17 cellular contexts compared by ENCODE assay signal in genomic region chr13:51777921-51778320, GRCh38. TPM values are rescaled to one million over a fixed set of nuclear protein-coding genes. Genes with fewer than 3 reads are reported as not detected.
A peak's percentile ranks its signal among the peaks of the same experiment; 100 is the strongest.
DNase-seq lines count a peak whose midpoint lies in the region; ATAC-seq and TF ChIP-seq lines count a peak whose summit lies in the region.
"Had no signal": no experiment of that assay in that cellular context is flagged by ENCODE, and none has a peak within 500 bp of the region (broad histone marks: within the 10 kb centered on the region; RNA-seq: fewer than 3 reads in every experiment).

No MANE protein-coding gene starts in this region.

- no peak overlapping the region for H2BK12ac ChIP-seq in mesenchymal stem cell (ENCODE audit: low read length in 2 of 2)
- H2BK12ac ChIP-seq in neuronal stem cell (ENCODE audit: low read length), result no peak overlapping the region

- peaks cover 11% of the 10 kb centered on the region for H3K4me1 Mint-ChIP-seq in MCF 10A (ENCODE audit: insufficient read depth, unreplicated experiment)
- peaks cover 41% of the 10 kb centered on the region for H3K4me1 Mint-ChIP-seq in brain

- H3K4me3 ChIP-seq in breast epithelium, result no peak overlapping the region
- no peak overlapping the region for H3K4me3 ChIP-seq in mesenchymal stem cell (ENCODE audit: insufficient read depth in 1 of 2, low read depth in 1 of 2, low read length in 2 of 2)
- H3K4me3 ChIP-seq in neuronal stem cell (ENCODE audit: low read length in 2 of 2), result no peak overlapping the region
- H3K4me3 ChIP-seq in stomach, result no peak overlapping the region
- H3K4me3 ChIP-seq: A549, GM23338 had no signal

- H2BK120ac ChIP-seq in mesenchymal stem cell (ENCODE audit: low read depth, low read length) (no peak overlapping the region), neuronal stem cell (ENCODE audit: low read depth, low read length) (no peak overlapping the region)

- TF ChIP-seq EP300 in stomach (IDR thresholded peaks at IDR 0.05), result no peak

- H3K9me3 ChIP-seq in breast epithelium, result no peaks in the 10 kb centered on the region
- H3K9me3 ChIP-seq in mesenchymal stem cell (ENCODE audit: control insufficient read depth, low read length), result no peaks in the 10 kb centered on the region
- no peaks in the 10 kb centered on the region for H3K9me3 ChIP-seq in neuronal stem cell (replicated peaks in 1 of 2; ENCODE audit: control insufficient read depth in 2 of 2, insufficient read depth in 1 of 2, low read depth in 1 of 2, low read length in 2 of 2)
- no peaks in the 10 kb centered on the region for H3K9me3 ChIP-seq in stomach
- H3K9me3 ChIP-seq: A549, Caco-2 had no signal

- peaks cover 8% of the 10 kb centered on the region for H3K36me3 Mint-ChIP-seq in MCF 10A (ENCODE audit: insufficient read depth, unreplicated experiment)
- no peaks in the 10 kb centered on the region for H3K36me3 Mint-ChIP-seq in brain

- POLR2A ChIA-PET in MCF 10A (lab: Yijun Ruan, JAX), result interaction anchor here (0.8 kb wide), 1 partner anchor 20 kb away, joined by 4 read pairs; no protein-coding TSS in a partner anchor

- no peak overlapping the region for H3K4ac ChIP-seq in mesenchymal stem cell (ENCODE audit: low read depth in 1 of 2, low read length in 2 of 2)
- H3K4ac ChIP-seq in neuronal stem cell (ENCODE audit: low read length), result no peak overlapping the region

- H3K9ac ChIP-seq in mesenchymal stem cell (ENCODE audit: low read length) (no peak overlapping the region), neuronal stem cell (ENCODE audit: low read depth, low read length, poor library complexity) (no peak overlapping the region)

- TF ChIP-seq CTCF in breast epithelium (IDR thresholded peaks at IDR 0.05) (no peak), MCF 10A (IDR thresholded peaks at IDR 0.05; ENCODE audit: unreplicated experiment) (no peak), brain (conservative IDR thresholded peaks at IDR 0.05) (no peak), stomach (IDR thresholded peaks at IDR 0.05) (no peak)

- H3K36me3 ChIP-seq in breast epithelium, result no peaks in the 10 kb centered on the region
- no peaks in the 10 kb centered on the region for H3K36me3 ChIP-seq in mesenchymal stem cell (ENCODE audit: control insufficient read depth in 1 of 2, insufficient read depth in 2 of 2, low read depth in 1 of 2, low read length in 2 of 2)
- no peaks in the 10 kb centered on the region for H3K36me3 ChIP-seq in neuronal stem cell (replicated peaks in 1 of 2; ENCODE audit: control insufficient read depth in 2 of 2, insufficient read depth in 2 of 2, low read length in 2 of 2)
- H3K36me3 ChIP-seq in stomach, result peaks cover 0 to 7% (median 3%) of the 10 kb centered on the region in 4 donors

- H3K4me3 Mint-ChIP-seq in MCF 10A (ENCODE audit: unreplicated experiment), result no peak overlapping the region
- no peak overlapping the region for H3K4me3 Mint-ChIP-seq in brain
- H3K4me3 Mint-ChIP-seq: CD4-positive, alpha-beta T cell; GM23338; HFFc6 had no signal

- no peaks in the 10 kb centered on the region for H3K4me1 ChIP-seq in breast epithelium
- H3K4me1 ChIP-seq in mesenchymal stem cell (ENCODE audit: control insufficient read depth, insufficient read depth, low read depth, low read length), result no peaks in the 10 kb centered on the region
- peaks cover 0 to 8% of the 10 kb centered on the region in 2 donors for H3K4me1 ChIP-seq in neuronal stem cell (ENCODE audit: control insufficient read depth in 2 of 2, insufficient read depth in 1 of 2, low read depth in 1 of 2, low read length in 2 of 2)
- peaks cover 0 to 21% (median under 1%) of the 10 kb centered on the region in 4 donors for H3K4me1 ChIP-seq in stomach
- H3K4me1 ChIP-seq: A549 had no signal

- H3K4me2 ChIP-seq in mesenchymal stem cell (ENCODE audit: low read length, poor library complexity, severe bottlenecking) (no peak overlapping the region), neuronal stem cell (ENCODE audit: insufficient read depth, low read length, poor library complexity, severe bottlenecking) (no peak overlapping the region)
- H3K4me2 ChIP-seq: A549, GM23338 had no signal

- no peak overlapping the region for H3K23ac ChIP-seq in mesenchymal stem cell (ENCODE audit: low read length in 2 of 2)
- H3K23ac ChIP-seq in neuronal stem cell (ENCODE audit: low read depth, low read length, poor library complexity), result no peak overlapping the region

- H2BK15ac ChIP-seq in mesenchymal stem cell (ENCODE audit: low read depth, poor library complexity, severe bottlenecking), result peak overlapping the region; percentile 40
- no peak overlapping the region for H2BK15ac ChIP-seq in neuronal stem cell (ENCODE audit: low read length)

- H3K18ac ChIP-seq in mesenchymal stem cell (ENCODE audit: low read depth in 1 of 2, low read length in 2 of 2), result peak overlapping the region in 1 of 2 experiments; percentile 12
- no peak overlapping the region for H3K18ac ChIP-seq in neuronal stem cell (ENCODE audit: low read length)

- H4K8ac ChIP-seq in mesenchymal stem cell (ENCODE audit: low read length) (no peak overlapping the region), neuronal stem cell (ENCODE audit: low read depth, low read length) (no peak overlapping the region)

- H3K27me3 Mint-ChIP-seq in MCF 10A (ENCODE audit: insufficient read depth, unreplicated experiment) (no peaks in the 10 kb centered on the region), brain (peaks cover 9% of the 10 kb centered on the region)
- H3K27me3 Mint-ChIP-seq: CD4-positive, alpha-beta T cell had no signal

- H3K27ac ChIP-seq in breast epithelium (peak overlapping the region; percentile 17 to 76), mesenchymal stem cell (ENCODE audit: low read length, poor library complexity, severe bottlenecking) (no peak overlapping the region), neuronal stem cell (replicated peaks; ENCODE audit: low read length) (no peak overlapping the region), stomach (no peak overlapping the region)
- H3K27ac ChIP-seq: 22Rv1, A549, C4-2B had no signal

- H2AFZ ChIP-seq in mesenchymal stem cell (ENCODE audit: low read depth, low read length) (no peak overlapping the region), neuronal stem cell (ENCODE audit: low read length) (peak overlapping the region; percentile 9)
- H2AFZ ChIP-seq: GM23338 had no signal

- intact Hi-C loops in breast epithelium (cut with DNase I; ENCODE audit: low total_unique reads) (no loop called here), MCF 10A (cut with micrococcal nuclease) (no loop called here), stomach (cut with DNase I; ENCODE audit: low total_unique reads) (no loop called here)

- no peak overlapping the region for H3K14ac ChIP-seq in mesenchymal stem cell (ENCODE audit: low read length in 2 of 2)
- H3K14ac ChIP-seq in neuronal stem cell (ENCODE audit: low read length), result no peak overlapping the region

- H3K27me3 ChIP-seq in breast epithelium, result no peaks in the 10 kb centered on the region
- peaks cover 4 to 21% of the 10 kb centered on the region in 2 experiments for H3K27me3 ChIP-seq in mesenchymal stem cell (ENCODE audit: control insufficient read depth in 1 of 2, insufficient read depth in 1 of 2, low read length in 2 of 2)
- H3K27me3 ChIP-seq in neuronal stem cell (ENCODE audit: control insufficient read depth in 3 of 3, insufficient read depth in 3 of 3, low read depth in 1 of 3, low read length in 3 of 3), result no peaks in the 10 kb centered on the region
- H3K27me3 ChIP-seq in stomach, result no peaks in the 10 kb centered on the region

- no peak overlapping the region for H3K27ac Mint-ChIP-seq in MCF 10A (ENCODE audit: low read depth, unreplicated experiment)
- H3K27ac Mint-ChIP-seq in brain, result peak overlapping the region in 3 of 5 experiments; percentile 17 to 71 (median 45)
- H3K27ac Mint-ChIP-seq: CD4-positive, alpha-beta T cell; GM23338; HFFc6 had no signal

- H3K79me1 ChIP-seq in mesenchymal stem cell (replicated peaks; ENCODE audit: low read length, poor library complexity, severe bottlenecking) (no peaks in the 10 kb centered on the region), neuronal stem cell (ENCODE audit: low read depth, low read length) (no peaks in the 10 kb centered on the region)

- H3K9me3 Mint-ChIP-seq in MCF 10A (ENCODE audit: unreplicated experiment) (no peaks in the 10 kb centered on the region), brain (no peaks in the 10 kb centered on the region)
- H3K9me3 Mint-ChIP-seq: CD4-positive, alpha-beta T cell; HFFc6 had no signal

- no peak overlapping the region for H4K91ac ChIP-seq in mesenchymal stem cell (ENCODE audit: low read length)
- no peak overlapping the region for H4K91ac ChIP-seq in neuronal stem cell (ENCODE audit: low read depth, low read length, poor library complexity)

- no TSS peak for BruUV-seq in MCF 10A (replicated peaks; lab: Mats Ljungman, UMichigan)

- no peak overlapping the region for H2BK5ac ChIP-seq in mesenchymal stem cell (ENCODE audit: low read depth, low read length, poor library complexity, severe bottlenecking)
- H2BK5ac ChIP-seq in neuronal stem cell (ENCODE audit: low read length), result no peak overlapping the region

- 94% methylated on average over 9 of the region's 9 CpGs for WGBS in mesenchymal stem cell
- WGBS in neuronal stem cell (ENCODE audit: extremely low coverage in 2 of 2, insufficient read length in 2 of 2, insufficient replicate concordance in 1 of 2), 2 donors, result no CpG with 5 or more reads among the region's 9 CpGs
- 83 to 91% (median 86%) methylated on average over 9 of the region's 9 CpGs for WGBS in stomach, 5 donors

- no peak for DNase-seq in breast epithelium (ENCODE audit: low spot score in 2 of 2)
- no peak for DNase-seq in MCF 10A (ENCODE audit: unreplicated experiment)
- DNase-seq in mesenchymal stem cell, result no peak
- DNase-seq in neuronal stem cell (ENCODE audit: low spot score), result no peak
- no peak for DNase-seq in stomach
- no peak for DNase-seq in NCI-H2227 (lab: John Stamatoyannopoulos, UW; ENCODE audit: unreplicated experiment)
- DNase-seq: AML-193; Caco-2; CD4-positive, alpha-beta T cell; HCEC 1CT; HFFc6 had no signal

- CTCF ChIA-PET in MCF 10A (lab: Yijun Ruan, JAX), result no interaction called here

- no peak for TF ChIP-seq POLR2A in breast epithelium (IDR thresholded peaks at IDR 0.05)
- TF ChIP-seq POLR2A in stomach (IDR thresholded peaks at IDR 0.05), result no peak

- H2AK5ac ChIP-seq in mesenchymal stem cell (ENCODE audit: low read length, severe bottlenecking) (no peak overlapping the region), neuronal stem cell (ENCODE audit: low read depth, low read length) (no peak overlapping the region)

- no peak for ATAC-seq in HG03280 (IDR thresholded peaks at IDR 0.05; ENCODE audit: unreplicated experiment)
- ATAC-seq: A549, GM23338 had no signal

RNA-seq across cellular contexts. Expression of gene DHRS12, which starts 26.0 kb away (rescaled TPM):
- total RNA-seq in breast epithelium, result 10 to 100 TPM; 16.2 to 35.7 (median 16.4) TPM
- 6.2 and 6.8 TPM in 2 replicates for total RNA-seq in MCF 10A (2022)
- polyA plus RNA-seq in brain (ENCODE audit: insufficient read depth, low read depth, low replicate concordance), result 18.6 TPM
- 4.4 TPM for polyA plus RNA-seq in mesenchymal stem cell (2013, experiment 1 of 2)
- polyA plus RNA-seq in mesenchymal stem cell (2013, experiment 2 of 2), result 4.4 TPM
- 18.5 TPM for polyA plus RNA-seq in neuronal stem cell (2013, experiment 1 of 2)
- 20.4 TPM for polyA plus RNA-seq in neuronal stem cell (2013, experiment 2 of 2)
- total RNA-seq in stomach, result 10 to 100 TPM in 2 of 5 donors, 1 to 10 TPM in 2, not detected in 1; 4.2 to 18.1 (median 10.6) TPM
- 10 to 100 TPM; 14.1 to 27.2 (median 20.9) TPM for polyA plus RNA-seq in stomach

Comparison
In these comparisons a context has a peak if more than half of its experiments do, and no peak if none do; other contexts are left out.
1. H3K27ac ChIP-seq: peak in breast epithelium (2 of 2); none in mesenchymal stem cell (single experiment), neuronal stem cell (single experiment) and stomach (0 of 5).